1 cellular context compared by ENCODE assay signal in the genomic region with DNA sequence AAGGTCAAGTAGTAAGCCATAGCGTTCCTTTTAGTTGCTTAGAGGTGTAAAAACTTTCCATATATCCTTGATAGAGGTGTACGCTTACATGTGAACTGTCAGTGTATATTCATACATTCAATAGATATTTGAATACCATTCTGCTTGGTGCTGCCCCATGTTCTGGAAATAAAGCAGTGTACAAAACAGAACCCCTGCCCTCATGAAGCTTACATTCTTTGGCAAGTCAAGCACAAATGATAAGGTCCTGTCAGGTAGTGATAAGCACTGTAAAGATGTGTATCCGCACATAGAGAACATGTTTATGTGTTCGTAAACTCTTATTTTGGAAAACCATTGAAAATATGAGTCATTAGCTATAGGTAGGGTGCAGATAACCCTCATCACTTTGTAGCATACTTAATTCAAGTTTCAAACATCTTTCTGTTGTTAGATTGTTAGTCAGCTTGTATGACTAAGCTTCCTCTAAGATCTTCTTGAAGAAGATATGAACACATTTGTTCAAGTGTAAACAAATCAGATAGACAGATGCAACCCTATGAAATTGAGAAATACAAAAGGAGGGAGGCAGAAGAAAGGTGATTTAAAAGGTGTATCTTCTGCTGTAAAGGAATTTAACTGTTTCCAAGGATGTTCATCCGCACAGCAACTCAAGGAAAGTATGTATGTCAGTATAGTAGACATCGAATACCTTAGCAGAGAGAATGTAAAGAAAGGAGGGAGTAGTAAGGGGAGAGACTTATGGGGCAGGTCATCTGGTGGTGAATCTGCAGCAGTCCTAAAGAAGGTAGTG.
TF ChIP-seq lines count a peak whose summit lies in the region.

No MANE protein-coding gene starts in this region.

TF ChIP-seq in liver, 16 proteins besides CTCF, POLR2A, EP300 and RAD21 (continued from another document):
- TF ChIP-seq, protein P1, sequence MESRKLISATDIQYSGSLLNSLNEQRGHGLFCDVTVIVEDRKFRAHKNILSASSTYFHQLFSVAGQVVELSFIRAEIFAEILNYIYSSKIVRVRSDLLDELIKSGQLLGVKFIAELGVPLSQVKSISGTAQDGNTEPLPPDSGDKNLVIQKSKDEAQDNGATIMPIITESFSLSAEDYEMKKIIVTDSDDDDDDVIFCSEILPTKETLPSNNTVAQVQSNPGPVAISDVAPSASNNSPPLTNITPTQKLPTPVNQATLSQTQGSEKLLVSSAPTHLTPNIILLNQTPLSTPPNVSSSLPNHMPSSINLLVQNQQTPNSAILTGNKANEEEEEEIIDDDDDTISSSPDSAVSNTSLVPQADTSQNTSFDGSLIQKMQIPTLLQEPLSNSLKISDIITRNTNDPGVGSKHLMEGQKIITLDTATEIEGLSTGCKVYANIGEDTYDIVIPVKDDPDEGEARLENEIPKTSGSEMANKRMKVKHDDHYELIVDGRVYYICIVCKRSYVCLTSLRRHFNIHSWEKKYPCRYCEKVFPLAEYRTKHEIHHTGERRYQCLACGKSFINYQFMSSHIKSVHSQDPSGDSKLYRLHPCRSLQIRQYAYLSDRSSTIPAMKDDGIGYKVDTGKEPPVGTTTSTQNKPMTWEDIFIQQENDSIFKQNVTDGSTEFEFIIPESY (IDR thresholded peaks at IDR 0.05), result no peak
- TF ChIP-seq JUND (IDR thresholded peaks at IDR 0.05), result no peak
